2 cellular contexts compared by ENCODE assay signal in the genomic region with DNA sequence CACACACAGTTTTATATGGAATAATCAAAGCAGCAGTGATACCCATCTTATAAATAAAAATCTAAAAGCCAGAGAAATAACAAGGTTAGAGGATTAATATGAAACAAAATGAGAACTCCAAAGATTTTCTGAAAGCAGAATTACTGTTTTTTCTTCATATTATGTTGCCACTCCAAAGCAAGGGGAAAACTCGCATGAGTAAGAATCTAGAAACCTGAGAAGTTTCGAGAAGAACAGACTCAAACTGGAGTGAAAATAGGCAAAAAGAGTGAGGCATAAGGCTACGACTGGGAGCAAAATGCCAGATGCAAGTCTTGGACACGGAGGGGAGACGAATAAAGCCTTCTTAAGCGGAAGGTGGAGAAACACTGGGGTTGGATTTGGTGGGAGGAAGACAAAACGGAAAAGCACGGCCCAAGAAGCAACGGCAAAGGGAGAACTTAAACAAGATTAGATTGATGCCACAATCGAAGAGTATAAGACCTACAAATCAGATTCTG.
TF ChIP-seq lines count a peak whose summit lies in the region.

No MANE protein-coding gene starts in this region.

TF ChIP-seq in H1, 55 proteins besides CTCF, POLR2A, EP300 and RAD21:
- TF ChIP-seq CHD2 (IDR thresholded peaks at IDR 0.05; ENCODE audit: low read length) (no peak), ATF2 (IDR thresholded peaks at IDR 0.05; ENCODE audit: low read length) (no peak), POU5F1 (IDR thresholded peaks at IDR 0.05; ENCODE audit: low read depth, low read length) (no peak), RBBP5 (IDR thresholded peaks at IDR 0.05; ENCODE audit: borderline replicate concordance, low read depth, low read length) (no peak; the same call in 1 of the 2 replicates), CEBPB (IDR thresholded peaks at IDR 0.05; ENCODE audit: low read depth, low read length) (no peak), JUN (IDR thresholded peaks at IDR 0.05; ENCODE audit: low read depth, low read length) (no peak), SP4 (IDR thresholded peaks at IDR 0.05; ENCODE audit: low read length) (no peak)

TF ChIP-seq in neural cell, 6 proteins besides CTCF, POLR2A, EP300 and RAD21:
- TF ChIP-seq, protein P1, sequence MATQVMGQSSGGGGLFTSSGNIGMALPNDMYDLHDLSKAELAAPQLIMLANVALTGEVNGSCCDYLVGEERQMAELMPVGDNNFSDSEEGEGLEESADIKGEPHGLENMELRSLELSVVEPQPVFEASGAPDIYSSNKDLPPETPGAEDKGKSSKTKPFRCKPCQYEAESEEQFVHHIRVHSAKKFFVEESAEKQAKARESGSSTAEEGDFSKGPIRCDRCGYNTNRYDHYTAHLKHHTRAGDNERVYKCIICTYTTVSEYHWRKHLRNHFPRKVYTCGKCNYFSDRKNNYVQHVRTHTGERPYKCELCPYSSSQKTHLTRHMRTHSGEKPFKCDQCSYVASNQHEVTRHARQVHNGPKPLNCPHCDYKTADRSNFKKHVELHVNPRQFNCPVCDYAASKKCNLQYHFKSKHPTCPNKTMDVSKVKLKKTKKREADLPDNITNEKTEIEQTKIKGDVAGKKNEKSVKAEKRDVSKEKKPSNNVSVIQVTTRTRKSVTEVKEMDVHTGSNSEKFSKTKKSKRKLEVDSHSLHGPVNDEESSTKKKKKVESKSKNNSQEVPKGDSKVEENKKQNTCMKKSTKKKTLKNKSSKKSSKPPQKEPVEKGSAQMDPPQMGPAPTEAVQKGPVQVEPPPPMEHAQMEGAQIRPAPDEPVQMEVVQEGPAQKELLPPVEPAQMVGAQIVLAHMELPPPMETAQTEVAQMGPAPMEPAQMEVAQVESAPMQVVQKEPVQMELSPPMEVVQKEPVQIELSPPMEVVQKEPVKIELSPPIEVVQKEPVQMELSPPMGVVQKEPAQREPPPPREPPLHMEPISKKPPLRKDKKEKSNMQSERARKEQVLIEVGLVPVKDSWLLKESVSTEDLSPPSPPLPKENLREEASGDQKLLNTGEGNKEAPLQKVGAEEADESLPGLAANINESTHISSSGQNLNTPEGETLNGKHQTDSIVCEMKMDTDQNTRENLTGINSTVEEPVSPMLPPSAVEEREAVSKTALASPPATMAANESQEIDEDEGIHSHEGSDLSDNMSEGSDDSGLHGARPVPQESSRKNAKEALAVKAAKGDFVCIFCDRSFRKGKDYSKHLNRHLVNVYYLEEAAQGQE (IDR thresholded peaks at IDR 0.05; ENCODE audit: borderline replicate concordance) = no peak
- TF ChIP-seq MXI1 (conservative IDR thresholded peaks at IDR 0.05; ENCODE audit: poor library complexity, severe bottlenecking) (no peak), POLR2AphosphoS5 (IDR thresholded peaks at IDR 0.05) (no peak), TAF1 (IDR thresholded peaks at IDR 0.05; ENCODE audit: low read depth) (no peak), EZH2 (IDR thresholded peaks at IDR 0.05; ENCODE audit: borderline replicate concordance, insufficient read depth, low read length, poor library complexity, severe bottlenecking) (no peak), SMC3 (conservative IDR thresholded peaks at IDR 0.05; ENCODE audit: poor library complexity) (no peak)
